ENCODE assay signal across 9 cellular contexts in the genomic region with DNA sequence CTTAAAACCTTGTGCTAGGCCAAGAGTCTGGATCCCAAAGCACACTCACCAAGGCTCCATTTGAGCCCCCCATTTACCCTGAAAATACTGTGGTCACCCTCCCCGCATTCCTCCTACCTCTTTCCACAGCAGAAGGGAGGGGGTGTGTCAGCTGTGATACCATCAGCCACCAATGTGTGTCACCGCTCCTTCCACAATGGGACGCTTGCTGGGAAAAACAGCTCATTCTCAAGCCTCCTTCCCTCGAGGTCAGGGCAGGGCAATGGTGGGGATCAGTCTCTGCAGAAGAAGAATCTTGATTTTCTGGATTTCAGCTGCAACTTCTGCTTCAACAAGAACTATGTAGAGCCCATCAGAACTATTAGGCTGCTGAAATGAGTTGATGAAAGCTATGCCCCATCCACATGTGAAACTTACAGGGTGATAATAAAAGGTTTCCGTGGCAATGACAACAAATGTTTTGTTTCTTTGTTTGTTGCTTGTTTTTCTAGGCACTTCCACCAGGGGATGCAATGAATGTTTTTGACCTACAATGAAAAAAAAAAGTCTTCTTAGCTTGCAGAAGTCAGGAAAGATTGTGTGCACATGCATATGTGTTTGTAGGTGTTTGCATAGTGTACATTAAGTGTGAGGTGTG. TPM values are rescaled to one million over a fixed set of nuclear protein-coding genes. Genes with fewer than 3 reads are reported as not detected.
A peak's percentile ranks its signal among the peaks of the same experiment; 100 is the strongest.
DNase-seq lines count a peak whose midpoint lies in the region; ATAC-seq, FAIRE-seq and TF ChIP-seq lines count a peak whose summit lies in the region.
"Had no signal": no experiment of that assay in that cellular context is flagged by ENCODE, and none has a peak within 500 bp of the region (broad histone marks: within the 10 kb centered on the region; RNA-seq: fewer than 3 reads in every experiment).

No MANE protein-coding gene starts in this region.

- TF ChIP-seq POLR2A in H54 (IDR thresholded peaks at IDR 0.05; ENCODE audit: low read depth, low read length) = no peak
- TF ChIP-seq POLR2A in right lobe of liver (IDR thresholded peaks at IDR 0.05) = no peak
- TF ChIP-seq POLR2A in prostate gland (IDR thresholded peaks at IDR 0.05) = no peak

- DNase-seq in H54 (ENCODE audit: insufficient read length, low spot score) = peak; percentile 36
- peak; percentile 64 for DNase-seq in WERI-Rb-1
- no peak for DNase-seq in right lobe of liver
- DNase-seq in prostate gland (ENCODE audit: low spot score) = no peak
- DNase-seq in effector CD8-positive, alpha-beta T cell (lab: John Stamatoyannopoulos, UW) = no peak
- no peak for DNase-seq in glomerular visceral epithelial cell (ENCODE audit: extremely low spot score)
- DNase-seq in mucosa of gallbladder (ENCODE audit: low spot score) = no peak

- H3K4me1 ChIP-seq in right lobe of liver (no peaks in the 10 kb centered on the region), prostate gland (replicated peaks) (no peaks in the 10 kb centered on the region)

- ATAC-seq in right lobe of liver = peak; percentile 55 to 74 (median 66)

- H3K27me3 ChIP-seq in WERI-Rb-1 (ENCODE audit: insufficient read depth, low read depth, severe bottlenecking) (no peaks in the 10 kb centered on the region), right lobe of liver (no peaks in the 10 kb centered on the region), prostate gland (replicated peaks; ENCODE audit: insufficient read depth) (no peaks in the 10 kb centered on the region)
- H3K27me3 ChIP-seq: Peyer's patch had no signal

- 18% methylated on average over 5 of the region's 5 CpGs for WGBS in right lobe of liver (ENCODE audit: insufficient coverage, low coverage, low lambda C conversion rate, missing lambda C conversion rate)
- 47% methylated on average over 5 of the region's 5 CpGs for WGBS in prostate gland

- H3K9me3 ChIP-seq in WERI-Rb-1 (ENCODE audit: severe bottlenecking) (no peaks in the 10 kb centered on the region), right lobe of liver (no peaks in the 10 kb centered on the region), prostate gland (no peaks in the 10 kb centered on the region)
- H3K9me3 ChIP-seq: Peyer's patch had no signal

- FAIRE-seq in H54 (lab: Jason Lieb, UNC) = no peak

- H3K27ac ChIP-seq in C4-2B (no peak overlapping the region), WERI-Rb-1 (no peak overlapping the region), right lobe of liver (no peak overlapping the region), prostate gland (no peak overlapping the region)
- H3K27ac ChIP-seq: Peyer's patch had no signal

- intact Hi-C loops in right lobe of liver (cut with DNase I) = no loop called here
- intact Hi-C loops in prostate gland (cut with DNase I) = no loop called here

- H3K4me3 ChIP-seq in WERI-Rb-1 (ENCODE audit: low read depth, low read length) = no peak overlapping the region
- H3K4me3 ChIP-seq in right lobe of liver = no peak overlapping the region
- no peak overlapping the region for H3K4me3 ChIP-seq in prostate gland
- H3K4me3 ChIP-seq: Peyer's patch had no signal

- TF ChIP-seq CTCF in C4-2B (conservative IDR thresholded peaks at IDR 0.05) = peak; percentile 59
- TF ChIP-seq CTCF in WERI-Rb-1 (IDR thresholded peaks at IDR 0.05; ENCODE audit: low read depth, low read length) = peak; percentile 71
- TF ChIP-seq CTCF in right lobe of liver (IDR thresholded peaks at IDR 0.05) = peak in 3 of 4 donors; percentile 14 to 45 (median 32)
- no peak for TF ChIP-seq CTCF in prostate gland (IDR thresholded peaks at IDR 0.05)

- H3K36me3 ChIP-seq in WERI-Rb-1 (no peaks in the 10 kb centered on the region), right lobe of liver (no peaks in the 10 kb centered on the region), prostate gland (no peaks in the 10 kb centered on the region)
- H3K36me3 ChIP-seq: Peyer's patch had no signal

RNA-seq across cellular contexts. Expression of a gene that starts 26.4 kb away (rescaled TPM):
- total RNA-seq in right lobe of liver (10 to 100 TPM in 2 of 6 experiments, 1 to 10 TPM in 4; 7.1 to 10.9 (median 9.1) TPM), prostate gland (10 to 100 TPM; 19.0 to 37.5 TPM), mucosa of gallbladder (21.8 TPM)

Comparison
In these comparisons a context has a peak if more than half of its experiments do, and no peak if none do; other contexts are left out.
1. CTCF ChIP-seq: peak in C4-2B (single experiment), WERI-Rb-1 (single experiment) and right lobe of liver (3 of 4); none in prostate gland (0 of 4).
2. DNase-seq: peak in H54 (single experiment) and WERI-Rb-1 (single experiment); none in right lobe of liver (0 of 3), prostate gland (single experiment), effector CD8-positive, alpha-beta T cell (single experiment), glomerular visceral epithelial cell (single experiment) and mucosa of gallbladder (single experiment).